Comparison of ENCODE assay signal across 31 cellular contexts in genomic region chr15:63086271-63086670, GRCh38. TPM values are rescaled to one million over a fixed set of nuclear protein-coding genes. Genes with fewer than 3 reads are reported as not detected.
DNase-seq lines count a peak whose midpoint lies in the region; ATAC-seq and TF ChIP-seq lines count a peak whose summit lies in the region.
"Had no signal": no experiment of that assay in that cellular context is flagged by ENCODE, and none has a peak within 500 bp of the region (broad histone marks: within the 10 kb centered on the region; RNA-seq: fewer than 3 reads in every experiment).

No MANE protein-coding gene starts in this region.

- H3K27me3 Mint-ChIP-seq in WTC11 (ENCODE audit: low read depth) (no peaks in the 10 kb centered on the region; the same call in 1 of the 2 replicates), osteocyte (ENCODE audit: unreplicated experiment) (no peaks in the 10 kb centered on the region)

- POLR2A ChIA-PET in AG04450 (lab: Yijun Ruan, JAX) = interaction anchor here (1.1 to 4.4 kb wide), 3 partner anchors 11 to 328 kb away, joined by 3 to 21 read pairs (median 3); no protein-coding TSS in a partner anchor
- POLR2A ChIA-PET in WTC11 (lab: Charles Lee) = interaction anchor here (1.5 to 1.6 kb wide), 2 partner anchors 38 to 44 kb away, joined by 6 to 7 read pairs; partner anchors contain the start of gene TPM1

- H3K36me3 Mint-ChIP-seq in WTC11 (no peaks in the 10 kb centered on the region), osteocyte (ENCODE audit: unreplicated experiment) (no peaks in the 10 kb centered on the region)
- H3K36me3 Mint-ChIP-seq: activated naive CD8-positive, alpha-beta T cell treated with anti-CD3 and anti-CD28 coated beads, Interleukin-2, amount 10 ng/mL, durations not matched to agents 7 days and 5 days; memory B cell; stimulated activated naive B cell treated with anti-CD40 and anti-IgM and Interleukin-4, amounts not matched to agents 10 μg/mL and 1 μg/mL and 100 μg/mL, for 72 hours had no signal

- peaks cover 69% of the 10 kb centered on the region for H3K4me1 Mint-ChIP-seq in WTC11
- H3K4me1 Mint-ChIP-seq in osteocyte (ENCODE audit: unreplicated experiment) = peaks cover 32% of the 10 kb centered on the region

- no peak overlapping the region for H3K4me3 ChIP-seq in AG04450 (ENCODE audit: low read depth, low read length)
- H3K4me3 ChIP-seq in hepatocyte = no peak overlapping the region
- H3K4me3 ChIP-seq: BLaER1, heart left ventricle had no signal

- CTCF ChIA-PET in AG04450 (lab: Charles Lee) = interaction anchor here (1.9 kb wide), 1 partner anchor 38 kb away, joined by 6 read pairs; no protein-coding TSS in a partner anchor
- CTCF ChIA-PET in WTC11 (lab: Charles Lee) = interaction anchor here (1.5 to 1.8 kb wide), 2 partner anchors 38 to 238 kb away, joined by 5 read pairs; no protein-coding TSS in a partner anchor

- DNase-seq in AG04450 (ENCODE audit: low read depth, low spot score) = no peak
- DNase-seq in WTC11 (ENCODE audit: low spot score) = no peak
- no peak for DNase-seq in hepatocyte (ENCODE audit: low spot score)
- no peak for DNase-seq in osteocyte (ENCODE audit: extremely low spot score, unreplicated experiment)
- DNase-seq in T1000 (lab: John Stamatoyannopoulos, UW) = no peak
- DNase-seq in NCI-H2196 (lab: John Stamatoyannopoulos, UW; ENCODE audit: unreplicated experiment) = no peak
- no peak for DNase-seq in DMS79 (lab: John Stamatoyannopoulos, UW)
- DNase-seq: activated CD4-positive, alpha-beta T cell treated with anti-CD3 and anti-CD28 coated beads for 4 hours; activated CD8-positive, alpha-beta memory T cell treated with anti-CD3 and anti-CD28 coated beads for 24 hours; activated effector memory CD4-positive, alpha-beta T cell treated with Interleukin-2 at 50 U/mL for 16 hours; activated naive CD8-positive, alpha-beta T cell treated with anti-CD3 and anti-CD28 coated beads, Interleukin-2, amount 10 ng/mL, durations not matched to agents 7 days and 5 days; DMS53; GDM1; heart left ventricle; Kasumi-1; left colon; NCI-H1436 treated with DMSO at 0.1 percent for 48 hours; NCI-H2171; NCI-H524; NK-92 treated with Interleukin-12 subunit alpha and Interleukin-12 subunit beta, amount 100 ng/mL, for 24 hours; PC-3; Right ventricle myocardium superior; stimulated activated CD4-positive, alpha-beta T cell treated with anti-CD3 and anti-CD28 coated beads, Interleukin-15, amount 100 ng/mL, for 24 hours; stimulated activated naive B cell treated with anti-CD40 and anti-IgM and Interleukin-4, amounts not matched to agents 10 μg/mL and 1 μg/mL and 100 μg/mL, for 72 hours had no signal

- no peaks in the 10 kb centered on the region for H3K9me2 ChIP-seq in hepatocyte (replicated peaks; ENCODE audit: insufficient read depth)

- H3K79me2 ChIP-seq in hepatocyte = no peaks in the 10 kb centered on the region

- no peaks in the 10 kb centered on the region for H4K20me1 ChIP-seq in hepatocyte (ENCODE audit: insufficient read depth, poor library complexity, severe bottlenecking)
- H4K20me1 ChIP-seq: BLaER1 had no signal

- WGBS in hepatocyte (ENCODE audit: low lambda C conversion rate, missing lambda C conversion rate) = 71% methylated on average over 4 of the region's 4 CpGs

- peak overlapping the region; percentile 1 for H3K4me2 ChIP-seq in hepatocyte
- H3K4me2 ChIP-seq: BLaER1 had no signal

- no peak for ATAC-seq in WTC11
- ATAC-seq in HG03135 (IDR thresholded peaks at IDR 0.05; ENCODE audit: unreplicated experiment) = no peak
- ATAC-seq: HCT116; heart left ventricle; left colon; PC-3; stimulated activated naive B cell treated with anti-CD40 and anti-IgM and Interleukin-4, amounts not matched to agents 10 μg/mL and 1 μg/mL and 100 μg/mL, for 72 hours had no signal

- peak overlapping the region; percentile 21 for H3K27ac ChIP-seq in AG04450 (ENCODE audit: low read depth, low read length)
- H3K27ac ChIP-seq in hepatocyte = peak overlapping the region; percentile 37
- H3K27ac ChIP-seq: BLaER1, HL-60, neutrophil had no signal

- H3K36me3 ChIP-seq in hepatocyte (replicated peaks; ENCODE audit: insufficient read depth, low read depth) = no peaks in the 10 kb centered on the region
- H3K36me3 ChIP-seq: BLaER1, heart left ventricle, neutrophil had no signal

- H3K9me3 Mint-ChIP-seq in WTC11 = no peaks in the 10 kb centered on the region
- no peaks in the 10 kb centered on the region for H3K9me3 Mint-ChIP-seq in osteocyte (ENCODE audit: unreplicated experiment)
- H3K9me3 Mint-ChIP-seq: activated naive CD8-positive, alpha-beta T cell treated with anti-CD3 and anti-CD28 coated beads, Interleukin-2, amount 10 ng/mL, durations not matched to agents 7 days and 5 days; memory B cell; stimulated activated naive B cell treated with anti-CD40 and anti-IgM and Interleukin-4, amounts not matched to agents 10 μg/mL and 1 μg/mL and 100 μg/mL, for 72 hours; T-helper 2 cell treated with Interferon-gamma antibody and Interleukin-4, amounts not matched to agents 5 μg/mL and 100 μg/mL, for 36 hours had no signal

- peak overlapping the region; percentile 61 for H3K27ac Mint-ChIP-seq in WTC11
- peak overlapping the region; percentile 44 for H3K27ac Mint-ChIP-seq in osteocyte (ENCODE audit: unreplicated experiment)
- H3K27ac Mint-ChIP-seq: activated naive CD8-positive, alpha-beta T cell treated with anti-CD3 and anti-CD28 coated beads, Interleukin-2, amount 10 ng/mL, durations not matched to agents 7 days and 5 days; memory B cell; stimulated activated naive B cell treated with anti-CD40 and anti-IgM and Interleukin-4, amounts not matched to agents 10 μg/mL and 1 μg/mL and 100 μg/mL, for 72 hours; T-helper 2 cell treated with Interferon-gamma antibody and Interleukin-4, amounts not matched to agents 5 μg/mL and 100 μg/mL, for 36 hours had no signal

- TF ChIP-seq CTCF in AG04450 (IDR thresholded peaks at IDR 0.05; ENCODE audit: low read depth, low read length) (no peak), WTC11 (IDR thresholded peaks at IDR 0.05) (no peak), hepatocyte (IDR thresholded peaks at IDR 0.05; ENCODE audit: poor library complexity) (no peak), osteocyte (IDR thresholded peaks at IDR 0.05) (no peak)

- H3K9me3 ChIP-seq in AG04450 (ENCODE audit: control insufficient read depth, insufficient read depth, low read length) = no peaks in the 10 kb centered on the region
- no peaks in the 10 kb centered on the region for H3K9me3 ChIP-seq in hepatocyte (ENCODE audit: low read depth)
- H3K9me3 ChIP-seq: BLaER1, heart left ventricle, neutrophil had no signal

- no peak overlapping the region for H3K4me3 Mint-ChIP-seq in WTC11
- H3K4me3 Mint-ChIP-seq in osteocyte (ENCODE audit: unreplicated experiment) = no peak overlapping the region
- H3K4me3 Mint-ChIP-seq: activated naive CD8-positive, alpha-beta T cell treated with anti-CD3 and anti-CD28 coated beads, Interleukin-2, amount 10 ng/mL, durations not matched to agents 7 days and 5 days; memory B cell; stimulated activated naive B cell treated with anti-CD40 and anti-IgM and Interleukin-4, amounts not matched to agents 10 μg/mL and 1 μg/mL and 100 μg/mL, for 72 hours; T-helper 2 cell treated with Interferon-gamma antibody and Interleukin-4, amounts not matched to agents 5 μg/mL and 100 μg/mL, for 36 hours had no signal

- peaks cover 32% of the 10 kb centered on the region for H3K4me1 ChIP-seq in hepatocyte (ENCODE audit: insufficient read depth)

- no peak overlapping the region for H2AFZ ChIP-seq in hepatocyte

- H3K27me3 ChIP-seq in AG04450 (ENCODE audit: control insufficient read depth, insufficient read depth, low read length) (no peaks in the 10 kb centered on the region), hepatocyte (no peaks in the 10 kb centered on the region)
- H3K27me3 ChIP-seq: BLaER1, heart left ventricle, neutrophil had no signal

TF ChIP-seq in WTC11, 78 proteins besides CTCF, POLR2A, EP300 and RAD21 (continues in another document):
- TF ChIP-seq GABPB1 (CRISPR knock-in tag; IDR thresholded peaks at IDR 0.05) = no peak
- no peak for TF ChIP-seq NR1H2 (CRISPR knock-in tag; IDR thresholded peaks at IDR 0.05)
- TF ChIP-seq CBFB (CRISPR knock-in tag; IDR thresholded peaks at IDR 0.05; ENCODE audit: low read depth) = no peak
- no peak for TF ChIP-seq SOX15 (CRISPR knock-in tag; IDR thresholded peaks at IDR 0.05)
- no peak for TF ChIP-seq NFE2L1 (CRISPR knock-in tag; IDR thresholded peaks at IDR 0.05)
- no peak for TF ChIP-seq AFF4 (CRISPR knock-in tag; IDR thresholded peaks at IDR 0.05; ENCODE audit: borderline replicate concordance)

RNA-seq across cellular contexts. Expression of gene LACTB, which starts 35.4 kb away (rescaled TPM):
- polyA plus RNA-seq in AG04450 (2011; rRNA removed) = 31.6 and 51.1 TPM in 2 replicates
- polyA minus RNA-seq in AG04450 (2011; rRNA and poly(A)+ RNA removed) = 10.6 and 18.5 TPM in 2 replicates
- 14.9 to 17.2 TPM (median 14.9 TPM) in 3 replicates for total RNA-seq in WTC11 (2021)
- 19.6 and 31.0 TPM in 2 replicates for total RNA-seq in hepatocyte
- 19.2 and 26.5 TPM in 2 replicates for polyA plus RNA-seq in hepatocyte
- total RNA-seq in osteocyte = 11.2 and 13.3 TPM in 2 replicates

RNA-seq across cellular contexts. Expression of gene TPM1, which starts 43.7 kb away (rescaled TPM):
- polyA plus RNA-seq in AG04450 (2011; rRNA removed) (1,162 and 1,348 TPM in 2 replicates), hepatocyte (353 and 477 TPM in 2 replicates)
- polyA minus RNA-seq in AG04450 (2011; rRNA and poly(A)+ RNA removed) = 575 and 622 TPM in 2 replicates
- total RNA-seq in WTC11 (2021) (370 to 421 TPM (median 382 TPM) in 3 replicates), hepatocyte (283 and 291 TPM in 2 replicates), osteocyte (1,635 and 1,747 TPM in 2 replicates)
